In the genomic region with DNA sequence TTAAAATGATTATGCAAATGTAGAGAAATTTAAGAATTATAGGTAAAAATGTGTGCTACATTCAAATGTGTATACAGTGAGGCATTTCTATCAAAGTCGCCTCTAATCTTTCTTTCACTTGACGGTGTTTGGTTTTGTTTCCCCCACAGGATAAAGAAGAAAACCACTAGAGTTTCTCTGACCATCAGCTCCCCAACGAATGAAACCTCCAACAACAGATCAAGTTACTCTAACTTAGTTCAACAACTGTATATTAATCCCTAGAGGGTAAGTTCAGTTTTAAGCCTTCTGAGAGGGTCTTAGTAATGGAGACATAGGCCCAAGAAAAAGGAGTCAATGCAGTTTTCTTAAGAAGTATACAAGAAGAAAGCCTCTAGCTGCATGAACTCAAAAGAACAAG, we compare ENCODE assay signal across 28 cellular contexts. TPM values are rescaled to one million over a fixed set of nuclear protein-coding genes. Genes with fewer than 3 reads are reported as not detected.
A peak's percentile ranks its signal among the peaks of the same experiment; 100 is the strongest.
DNase-seq lines count a peak whose midpoint lies in the region; ATAC-seq, FAIRE-seq and TF ChIP-seq lines count a peak whose summit lies in the region.
"Had no signal": no experiment of that assay in that cellular context is flagged by ENCODE, and none has a peak within 500 bp of the region (broad histone marks: within the 10 kb centered on the region; RNA-seq: fewer than 3 reads in every experiment).

No MANE protein-coding gene starts in this region.

- H3K9ac ChIP-seq in MM.1S (ENCODE audit: low read length), result no peak overlapping the region
- H3K9ac ChIP-seq in HepG2 (ENCODE audit: insufficient read depth, low read depth, low read length), result no peak overlapping the region

- H3K36me3 ChIP-seq in MM.1S (replicated peaks; ENCODE audit: insufficient read depth, low read length) (no peaks in the 10 kb centered on the region), gastrocnemius medialis (no peaks in the 10 kb centered on the region), HepG2 (replicated peaks in 1 of 2; ENCODE audit: control insufficient read depth in 1 of 2, insufficient read depth in 2 of 2, low read length in 2 of 2) (no peaks in the 10 kb centered on the region)
- H3K36me3 ChIP-seq: brain microvascular endothelial cell, colonic mucosa, HAP-1, thoracic aorta had no signal

- no TSS peak for BruUV-seq in HepG2 (replicated peaks; lab: Mats Ljungman, UMichigan)

- no peak for FAIRE-seq in HepG2 (lab: Jason Lieb, UNC)
- FAIRE-seq: endometrium, G401.6, RCC 7860 had no signal

- intact Hi-C loops in gastrocnemius medialis (cut with DNase I; ENCODE audit: low total_unique reads), result no loop called here
- intact Hi-C loops in HepG2 (cut with micrococcal nuclease; ENCODE audit: unreplicated experiment), result no loop called here

- H4K20me1 ChIP-seq in MM.1S (ENCODE audit: insufficient read depth, low read length), result 0 out of 2 replicates have a peak, but pooled peaks cover 5% of the 10 kb centered on the region
- H4K20me1 ChIP-seq in HepG2 (ENCODE audit: insufficient read depth, low read length), result no peaks in the 10 kb centered on the region

- CTCF ChIA-PET in HEK293T (lab: Yijun Ruan, JAX) (interaction anchor here (1.0 kb wide), 1 partner anchor 105 kb away, joined by 5 read pairs; no protein-coding TSS in a partner anchor), HepG2 (lab: Yijun Ruan, JAX; ENCODE audit: low intra/inter-chr PET ratio, low total read pairs) (no interaction called here)

- TF ChIP-seq CTCF in MM.1S (IDR thresholded peaks at IDR 0.05; ENCODE audit: low read length) (no peak), gastrocnemius medialis (IDR thresholded peaks at IDR 0.05 in 4 of 5, conservative IDR thresholded peaks at IDR 0.05 in 1 of 5) (no peak), HepG2 (CRISPR knock-in tag; IDR thresholded peaks at IDR 0.05) (no peak)

- peak overlapping the region; percentile 34; the same call in 1 of the 2 replicates for H3K4me2 ChIP-seq in MM.1S (ENCODE audit: low read depth, low read length)
- no peak overlapping the region for H3K4me2 ChIP-seq in HepG2 (ENCODE audit: low read depth, low read length)

- no peak for TF ChIP-seq POLR2A in gastrocnemius medialis (IDR thresholded peaks at IDR 0.05)
- TF ChIP-seq POLR2A in HepG2 (IDR thresholded peaks at IDR 0.05; ENCODE audit: insufficient read depth in 1 of 2, low read depth in 2 of 2, low read length in 2 of 2), result no peak

- TF ChIP-seq EP300 in HepG2 (IDR thresholded peaks at IDR 0.05; ENCODE audit: low read depth in 2 of 2, low read length in 2 of 2) (no peak), HepG2 (CRISPR knock-in tag; IDR thresholded peaks at IDR 0.05; ENCODE audit: borderline replicate concordance) (no peak)

- 36% methylated on average over 3 of the region's 3 CpGs for WGBS in HepG2 (ENCODE audit: low lambda C conversion rate)

- H3K27ac ChIP-seq in MM.1S (ENCODE audit: low read length) (no peak overlapping the region), gastrocnemius medialis (peak overlapping the region; percentile 81 to 88 (median 87)), HepG2 (ENCODE audit: extremely low read length, insufficient read depth, low read length) (no peak overlapping the region)
- H3K27ac ChIP-seq: brain microvascular endothelial cell, colonic mucosa, thoracic aorta had no signal

- DNase-seq in MM.1S (peak; percentile 64), gastrocnemius medialis (no peak), NCI-H1436 (lab: John Stamatoyannopoulos, UW) (no peak), HEK293T (ENCODE audit: extremely low spot score) (no peak), HepG2 (ENCODE audit: low spot score) (no peak)
- DNase-seq: activated CD4-positive, alpha-beta T cell treated with anti-CD3 and anti-CD28 coated beads, Interleukin-2, amount 10 ng/mL, durations not matched to agents 24 days and 14 days; activated naive CD8-positive, alpha-beta T cell treated with anti-CD3 and anti-CD28 coated beads, Interleukin-2, amount 10 ng/mL, durations not matched to agents 7 days and 5 days; brain microvascular endothelial cell; colonic mucosa; DMS153; NCI-H1048; NCI-H2029; NCI-H345; NK-92 treated with Interleukin-12 subunit alpha and Interleukin-12 subunit beta, amount 100 ng/mL, for 24 hours; stimulated activated CD4-positive, alpha-beta T cell treated with anti-CD3 and anti-CD28 coated beads, Interleukin-1b, Interleukin-23, amount 100 ng/mL, for 48 hours; stimulated activated naive CD4-positive, alpha-beta T cell had no signal

- peaks cover 7% of the 10 kb centered on the region; the same call in 1 of the 2 replicates for H3F3A ChIP-seq in MM.1S (ENCODE audit: insufficient read depth, low read length)

- in situ Hi-C loops in gastrocnemius medialis (cut with MboI; ENCODE audit: low sequenced_read_pairs in 4 of 4), result no loop called here
- in situ Hi-C loops in HepG2 (cut with HindIII; ENCODE audit: extremely low pct_ligation_motif_present, low pct_unique_long_range_greater_than_20kb), result no loop called here

- H3K4me3 ChIP-seq in MM.1S (ENCODE audit: low read length) (no peak overlapping the region), gastrocnemius medialis (no peak overlapping the region), HepG2 (replicated peaks in 1 of 3; ENCODE audit: insufficient read depth in 1 of 3, low read depth in 2 of 3, low read length in 3 of 3) (no peak overlapping the region)
- H3K4me3 ChIP-seq: colonic mucosa, HAP-1, thoracic aorta had no signal

- no peaks in the 10 kb centered on the region for H3K9me2 ChIP-seq in MM.1S (replicated peaks; ENCODE audit: insufficient read depth, low read length)

- peak; percentile 71 for ATAC-seq in GM18867 (IDR thresholded peaks at IDR 0.05; ENCODE audit: unreplicated experiment)
- peak; percentile 43 for ATAC-seq in GM21447 (IDR thresholded peaks at IDR 0.05; ENCODE audit: unreplicated experiment)
- ATAC-seq in gastrocnemius medialis, result no peak
- ATAC-seq in HG03196 (IDR thresholded peaks at IDR 0.05; ENCODE audit: unreplicated experiment), result no peak
- no peak for ATAC-seq in HepG2
- ATAC-seq: natural killer cell treated with Interleukin-12 subunit alpha and Interleukin-12 subunit beta and Interleukin-15 and Interleukin-18, amount 100 ng/mL, for 72 hours had no signal

- no peak for TF ChIP-seq RAD21 in HepG2 (CRISPR knock-in tag; IDR thresholded peaks at IDR 0.05)

- H3K79me2 ChIP-seq in MM.1S (ENCODE audit: low read length) (no peaks in the 10 kb centered on the region), HepG2 (ENCODE audit: insufficient read depth, low read length) (no peaks in the 10 kb centered on the region)

- H3K27me3 ChIP-seq in MM.1S (replicated peaks; ENCODE audit: insufficient read depth, low read length) (peaks cover 44% of the 10 kb centered on the region), gastrocnemius medialis (no peaks in the 10 kb centered on the region), HepG2 (ENCODE audit: control insufficient read depth in 1 of 2, insufficient read depth in 2 of 2, low read length in 2 of 2) (no peaks in the 10 kb centered on the region)
- H3K27me3 ChIP-seq: brain microvascular endothelial cell, colonic mucosa had no signal

- H3K9me3 ChIP-seq in MM.1S (replicated peaks; ENCODE audit: insufficient read depth, low read length), result no peaks in the 10 kb centered on the region
- no peaks in the 10 kb centered on the region for H3K9me3 ChIP-seq in gastrocnemius medialis
- H3K9me3 ChIP-seq in HepG2 (ENCODE audit: low read length), result no peaks in the 10 kb centered on the region
- H3K9me3 ChIP-seq: colonic mucosa, HAP-1, thoracic aorta had no signal

- POLR2A ChIA-PET in HEK293T (lab: Yijun Ruan, JAX), result interaction anchor here (1.6 kb wide), 1 partner anchor 33 kb away, joined by 6 read pairs; a partner anchor contains a TSS
- POLR2A ChIA-PET in HepG2 (lab: Yijun Ruan, JAX), result no interaction called here

- no peak overlapping the region for H2AFZ ChIP-seq in MM.1S (ENCODE audit: low read length)
- H2AFZ ChIP-seq in HepG2 (ENCODE audit: low read length), result no peak overlapping the region

- H3K4me1 ChIP-seq in MM.1S (ENCODE audit: low read length) (peaks cover 20% of the 10 kb centered on the region), gastrocnemius medialis (peaks cover 32 to 37% of the 10 kb centered on the region in 2 donors), HepG2 (ENCODE audit: insufficient read depth, low read length) (no peaks in the 10 kb centered on the region)
- H3K4me1 ChIP-seq: colonic mucosa, HAP-1 had no signal

RNA-seq across cellular contexts. Expression of a gene that starts 11.5 kb away (rescaled TPM):
- total RNA-seq in gastrocnemius medialis, result 100 to 1,000 TPM in 3 of 4 donors, 10 to 100 TPM in 1; 99.0 to 801 (median 294) TPM
- not detected in 2 replicates for total RNA-seq in HepG2 (2016; rRNA removed; fragmentation: Illumina TruSeq; extraction: Trizol)
- not detected in 2 replicates for total RNA-seq in HepG2 (2016; cell fraction: cytosol; rRNA removed; fragmentation: Illumina TruSeq; extraction: Trizol; ENCODE audit: low read depth)
- not detected in 2 replicates for total RNA-seq in HepG2 (2016; cell fraction: insoluble cytoplasmic fraction; rRNA removed; fragmentation: Illumina TruSeq; extraction: Trizol)
- not detected in 2 replicates for total RNA-seq in HepG2 (2016; cell fraction: membrane; rRNA removed; fragmentation: Illumina TruSeq; extraction: Trizol)
- not detected in 2 replicates for total RNA-seq in HepG2 (2016; cell fraction: nucleus; rRNA removed; fragmentation: Illumina TruSeq; extraction: Trizol)
- polyA plus RNA-seq in HepG2 (2011; rRNA removed), result not detected in 2 replicates
- polyA plus RNA-seq in HepG2 (2011; cell fraction: cytosol; rRNA removed), result not detected in 2 replicates
- polyA plus RNA-seq in HepG2 (2011; cell fraction: nucleus; rRNA removed), result not detected in 2 replicates
- not detected in 2 replicates for polyA plus RNA-seq in HepG2 (2012)
- polyA plus RNA-seq in HepG2 (2016; cell fraction: cytosol; fragmentation: Illumina TruSeq; extraction: Trizol; ENCODE audit: low read depth), result not detected in 2 replicates
- polyA plus RNA-seq in HepG2 (2016; cell fraction: insoluble cytoplasmic fraction; fragmentation: Illumina TruSeq; extraction: Trizol; ENCODE audit: low read depth), result not detected in 2 replicates
- not detected in 2 replicates for polyA plus RNA-seq in HepG2 (2016; cell fraction: membrane; fragmentation: Illumina TruSeq; extraction: Trizol; ENCODE audit: low read depth)
- not detected in 2 replicates for polyA plus RNA-seq in HepG2 (2016; cell fraction: nucleus; fragmentation: Illumina TruSeq; extraction: Trizol; ENCODE audit: insufficient read depth, low read depth)
- polyA minus RNA-seq in HepG2 (2011; rRNA and poly(A)+ RNA removed; ENCODE audit: low replicate concordance), result not detected in 2 replicates
- not detected in 2 replicates for polyA minus RNA-seq in HepG2 (2011; cell fraction: cytosol; rRNA and poly(A)+ RNA removed)
- not detected in 2 replicates for polyA minus RNA-seq in HepG2 (2011; cell fraction: nucleus; rRNA and poly(A)+ RNA removed)
- total RNA-seq: activated CD4-positive, alpha-beta T cell treated with anti-CD3 and anti-CD28 coated beads, Interleukin-2, amount 10 ng/mL, durations not matched to agents 24 days and 14 days; activated naive CD8-positive, alpha-beta T cell treated with anti-CD3 and anti-CD28 coated beads, Interleukin-2, amount 10 ng/mL, durations not matched to agents 7 days and 5 days; activated T-helper 2 cell treated with anti-CD3 and anti-CD28 coated beads, Interferon-gamma antibody, Interleukin-2, Interleukin-4, amounts not matched to agents 10 μg/mL and 5 μg/mL and 100 μg/mL, durations not matched to agents 14 hours and 24 hours and 36 hours; HT-29; natural killer cell treated with Interleukin-12 subunit alpha and Interleukin-12 subunit beta and Interleukin-15 and Interleukin-18, amount 100 ng/mL, for 72 hours had no signal

RNA-seq across cellular contexts. Expression of a gene that starts 33.1 kb away (rescaled TPM):
- 1 to 10 TPM in 1 of 4 donors, under 1 TPM in 2, not detected in 1; 0.70 to 4.8 (median 0.94) TPM for total RNA-seq in gastrocnemius medialis
- not detected in 2 replicates for total RNA-seq in HepG2 (2016; rRNA removed; fragmentation: Illumina TruSeq; extraction: Trizol)
- not detected in 2 replicates for total RNA-seq in HepG2 (2016; cell fraction: cytosol; rRNA removed; fragmentation: Illumina TruSeq; extraction: Trizol; ENCODE audit: low read depth)
- not detected in 2 replicates for total RNA-seq in HepG2 (2016; cell fraction: insoluble cytoplasmic fraction; rRNA removed; fragmentation: Illumina TruSeq; extraction: Trizol)
- not detected in 2 replicates for total RNA-seq in HepG2 (2016; cell fraction: membrane; rRNA removed; fragmentation: Illumina TruSeq; extraction: Trizol)
- not detected in 2 replicates for total RNA-seq in HepG2 (2016; cell fraction: nucleus; rRNA removed; fragmentation: Illumina TruSeq; extraction: Trizol)
- polyA plus RNA-seq in HepG2 (2011; rRNA removed), result not detected in 2 replicates
- not detected in 2 replicates for polyA plus RNA-seq in HepG2 (2011; cell fraction: cytosol; rRNA removed)
- polyA plus RNA-seq in HepG2 (2011; cell fraction: nucleus; rRNA removed), result not detected in 2 replicates
- not detected in 2 replicates for polyA plus RNA-seq in HepG2 (2012)
- not detected in 2 replicates for polyA plus RNA-seq in HepG2 (2016; cell fraction: cytosol; fragmentation: Illumina TruSeq; extraction: Trizol; ENCODE audit: low read depth)
- polyA plus RNA-seq in HepG2 (2016; cell fraction: insoluble cytoplasmic fraction; fragmentation: Illumina TruSeq; extraction: Trizol; ENCODE audit: low read depth), result not detected in 2 replicates
- polyA plus RNA-seq in HepG2 (2016; cell fraction: membrane; fragmentation: Illumina TruSeq; extraction: Trizol; ENCODE audit: low read depth), result not detected in 2 replicates
- not detected in 2 replicates for polyA plus RNA-seq in HepG2 (2016; cell fraction: nucleus; fragmentation: Illumina TruSeq; extraction: Trizol; ENCODE audit: insufficient read depth, low read depth)
- not detected in 2 replicates for polyA minus RNA-seq in HepG2 (2011; rRNA and poly(A)+ RNA removed; ENCODE audit: low replicate concordance)
- polyA minus RNA-seq in HepG2 (2011; cell fraction: cytosol; rRNA and poly(A)+ RNA removed), result not detected in 2 replicates
- polyA minus RNA-seq in HepG2 (2011; cell fraction: nucleus; rRNA and poly(A)+ RNA removed), result not detected in 2 replicates
- total RNA-seq: activated CD4-positive, alpha-beta T cell treated with anti-CD3 and anti-CD28 coated beads, Interleukin-2, amount 10 ng/mL, durations not matched to agents 24 days and 14 days; activated naive CD8-positive, alpha-beta T cell treated with anti-CD3 and anti-CD28 coated beads, Interleukin-2, amount 10 ng/mL, durations not matched to agents 7 days and 5 days; activated T-helper 2 cell treated with anti-CD3 and anti-CD28 coated beads, Interferon-gamma antibody, Interleukin-2, Interleukin-4, amounts not matched to agents 10 μg/mL and 5 μg/mL and 100 μg/mL, durations not matched to agents 14 hours and 24 hours and 36 hours; colonic mucosa; HT-29; mesenteric fat pad; natural killer cell treated with Interleukin-12 subunit alpha and Interleukin-12 subunit beta and Interleukin-15 and Interleukin-18, amount 100 ng/mL, for 72 hours; thoracic aorta had no signal

Comparison
In these comparisons a context has a peak if more than half of its experiments do, and no peak if none do; other contexts are left out.
1. ATAC-seq: peak in GM18867 (single experiment) and GM21447 (single experiment); none in gastrocnemius medialis (0 of 2), HG03196 (single experiment) and HepG2 (single experiment).
2. H3K27ac ChIP-seq: peak in gastrocnemius medialis (4 of 4); none in MM.1S (single experiment) and HepG2 (single experiment).
3. RNA of a gene that starts 11.5 kb away (total RNA-seq): 99.0 to 801 TPM in gastrocnemius medialis; not detected in HepG2; every median in the first group is over 10 times any median in the second.